11 cellular contexts compared by ENCODE assay signal in the genomic region with DNA sequence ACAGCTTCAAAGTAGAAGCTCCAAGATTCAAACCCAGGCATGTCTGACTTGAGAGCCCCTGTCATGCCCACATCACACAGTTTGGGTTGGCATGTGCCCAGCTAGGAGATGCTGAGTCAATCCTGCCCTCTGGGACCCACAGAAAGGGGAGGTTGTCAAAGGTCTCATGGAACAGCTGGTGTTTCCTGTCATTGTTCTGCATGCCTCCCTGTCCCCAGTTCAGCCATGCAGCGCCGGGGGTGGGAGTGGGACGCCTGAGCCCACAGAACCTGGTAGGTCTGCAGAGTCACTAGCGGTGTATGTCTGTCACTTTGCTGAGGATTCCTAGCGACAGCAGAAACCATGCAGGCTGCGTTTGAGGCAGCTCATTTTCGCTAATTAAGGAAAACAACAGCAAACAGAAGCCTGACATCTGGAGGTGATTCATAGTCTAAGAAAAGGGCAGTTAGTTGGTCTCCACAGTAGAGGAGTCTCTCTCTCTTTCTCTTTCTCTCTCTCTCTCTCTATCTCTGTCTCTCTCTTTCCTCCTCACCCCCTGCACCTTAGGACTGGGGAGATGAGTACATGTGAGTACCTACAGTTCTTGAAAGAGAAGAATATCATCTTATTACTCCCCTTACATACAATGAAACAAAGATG. TPM values are rescaled to one million over a fixed set of nuclear protein-coding genes. Genes with fewer than 3 reads are reported as not detected.
DNase-seq lines count a peak whose midpoint lies in the region; ATAC-seq lines count a peak whose summit lies in the region.
"Had no signal": no experiment of that assay in that cellular context is flagged by ENCODE, and none has a peak within 500 bp of the region (broad histone marks: within the 10 kb centered on the region; RNA-seq: fewer than 3 reads in every experiment).

No MANE protein-coding gene starts in this region.

- peaks cover 6% of the 10 kb centered on the region for H3K27me3 Mint-ChIP-seq in activated CD4-positive, alpha-beta memory T cell treated with anti-CD3 and anti-CD28 coated beads, Interleukin-2, amount 10 ng/mL, durations not matched to agents 7 days and 5 days
- peaks cover 26% of the 10 kb centered on the region for H3K27me3 Mint-ChIP-seq in stimulated activated naive CD8-positive, alpha-beta T cell treated with anti-CD3 and anti-CD28 coated beads, Interleukin-15, amount 100 ng/mL, for 72 hours

- POLR2A ChIA-PET in activated CD4-positive, alpha-beta memory T cell treated with anti-CD3 and anti-CD28 coated beads, Interleukin-2, amount 10 ng/mL, durations not matched to agents 7 days and 5 days (lab: Charles Lee) = interaction anchor here (1.0 kb wide), 1 partner anchor 15 kb away, joined by 5 read pairs; no protein-coding TSS in a partner anchor

- no peak overlapping the region for H3K4me3 Mint-ChIP-seq in activated CD4-positive, alpha-beta memory T cell treated with anti-CD3 and anti-CD28 coated beads, Interleukin-2, amount 10 ng/mL, durations not matched to agents 7 days and 5 days
- H3K4me3 Mint-ChIP-seq in stimulated activated naive CD8-positive, alpha-beta T cell treated with anti-CD3 and anti-CD28 coated beads, Interleukin-15, amount 100 ng/mL, for 72 hours = peak overlapping the region; percentile 30 to 61
- H3K4me3 Mint-ChIP-seq: CD4-positive, CD25-positive, alpha-beta regulatory T cell had no signal

- peak; percentile 89 for ATAC-seq in stimulated activated naive CD8-positive, alpha-beta T cell treated with anti-CD3 and anti-CD28 coated beads, Interleukin-15, amount 100 ng/mL, for 72 hours
- ATAC-seq in GM21526 (IDR thresholded peaks at IDR 0.05; ENCODE audit: low FRiP score, unreplicated experiment) = no peak

- no peaks in the 10 kb centered on the region for H3K36me3 Mint-ChIP-seq in activated CD4-positive, alpha-beta memory T cell treated with anti-CD3 and anti-CD28 coated beads, Interleukin-2, amount 10 ng/mL, durations not matched to agents 7 days and 5 days (ENCODE audit: low read depth)
- H3K36me3 Mint-ChIP-seq: CD4-positive, CD25-positive, alpha-beta regulatory T cell had no signal

- H3K9me3 Mint-ChIP-seq in activated CD4-positive, alpha-beta memory T cell treated with anti-CD3 and anti-CD28 coated beads, Interleukin-2, amount 10 ng/mL, durations not matched to agents 7 days and 5 days = no peaks in the 10 kb centered on the region
- no peaks in the 10 kb centered on the region for H3K9me3 Mint-ChIP-seq in stimulated activated naive CD8-positive, alpha-beta T cell treated with anti-CD3 and anti-CD28 coated beads, Interleukin-15, amount 100 ng/mL, for 72 hours

- peaks cover 89% of the 10 kb centered on the region for H3K4me1 Mint-ChIP-seq in activated CD4-positive, alpha-beta memory T cell treated with anti-CD3 and anti-CD28 coated beads, Interleukin-2, amount 10 ng/mL, durations not matched to agents 7 days and 5 days
- peaks cover 56% of the 10 kb centered on the region for H3K4me1 Mint-ChIP-seq in stimulated activated naive CD8-positive, alpha-beta T cell treated with anti-CD3 and anti-CD28 coated beads, Interleukin-15, amount 100 ng/mL, for 72 hours

- CTCF ChIA-PET in activated CD4-positive, alpha-beta memory T cell treated with anti-CD3 and anti-CD28 coated beads, Interleukin-2, amount 10 ng/mL, durations not matched to agents 7 days and 5 days (lab: Charles Lee) = interaction anchor here (0.8 to 8.1 kb wide), 6 partner anchors 10 to 61 kb away, joined by 3 to 64 read pairs (median 6); partner anchors contain the start of gene CCL1

- peak; percentile 18 for DNase-seq in activated naive CD4-positive, alpha-beta T cell treated with Interleukin-2 at 50 U/mL for 16 hours
- DNase-seq in activated naive CD4-positive, alpha-beta T cell (lab: John Stamatoyannopoulos, UW) = no peak
- DNase-seq in activated CD4-positive, alpha-beta memory T cell treated with anti-CD3 and anti-CD28 coated beads, Interleukin-2, amount 10 ng/mL, durations not matched to agents 7 days and 5 days = peak; percentile 58
- DNase-seq in left kidney (ENCODE audit: low read depth, low spot score) (peak; percentile 44), SIG-M5 (lab: John Stamatoyannopoulos, UW) (no peak), C1 segment of cervical spinal cord (lab: John Stamatoyannopoulos, UW) (no peak)
- DNase-seq in stimulated activated naive CD8-positive, alpha-beta T cell treated with anti-CD3 and anti-CD28 coated beads, Interleukin-15, amount 100 ng/mL, for 72 hours = peak; percentile 27 to 76
- DNase-seq: substantia nigra had no signal

- H3K27ac Mint-ChIP-seq in activated CD4-positive, alpha-beta memory T cell treated with anti-CD3 and anti-CD28 coated beads, Interleukin-2, amount 10 ng/mL, durations not matched to agents 7 days and 5 days = peak overlapping the region; percentile 84
- peak overlapping the region in 1 of 2 donors; percentile 74 for H3K27ac Mint-ChIP-seq in stimulated activated naive CD8-positive, alpha-beta T cell treated with anti-CD3 and anti-CD28 coated beads, Interleukin-15, amount 100 ng/mL, for 72 hours
- H3K27ac Mint-ChIP-seq: CD4-positive, CD25-positive, alpha-beta regulatory T cell; progenitor cell of endocrine pancreas had no signal

RNA-seq across cellular contexts. Expression of gene CCL1, which starts 19.7 kb away (rescaled TPM):
- 1 to 10 TPM; 4.8 to 6.8 TPM for total RNA-seq in activated CD4-positive, alpha-beta memory T cell treated with anti-CD3 and anti-CD28 coated beads, Interleukin-2, amount 10 ng/mL, durations not matched to agents 7 days and 5 days
- total RNA-seq: CD4-positive, CD25-positive, alpha-beta regulatory T cell; progenitor cell of endocrine pancreas had no signal

RNA-seq across cellular contexts. Expression of gene CCL13, which starts 26.4 kb away (rescaled TPM):
- total RNA-seq in activated CD4-positive, alpha-beta memory T cell treated with anti-CD3 and anti-CD28 coated beads, Interleukin-2, amount 10 ng/mL, durations not matched to agents 7 days and 5 days = not detected
- total RNA-seq: CD4-positive, CD25-positive, alpha-beta regulatory T cell; progenitor cell of endocrine pancreas had no signal

Comparison
In these comparisons a context has a peak if more than half of its experiments do, and no peak if none do; other contexts are left out.
1. DNase-seq: peak in activated naive CD4-positive, alpha-beta T cell treated with Interleukin-2 at 50 U/mL for 16 hours (single experiment), activated CD4-positive, alpha-beta memory T cell treated with anti-CD3 and anti-CD28 coated beads, Interleukin-2, amount 10 ng/mL, durations not matched to agents 7 days and 5 days (single experiment), left kidney (single experiment) and stimulated activated naive CD8-positive, alpha-beta T cell treated with anti-CD3 and anti-CD28 coated beads, Interleukin-15, amount 100 ng/mL, for 72 hours (2 of 2); none in activated naive CD4-positive, alpha-beta T cell (0 of 4), SIG-M5 (single experiment) and C1 segment of cervical spinal cord (0 of 14).